ENCODE assay signal across 38 cellular contexts in genomic region chr11:44043157-44043556, GRCh38. TPM values are rescaled to one million over a fixed set of nuclear protein-coding genes. Genes with fewer than 3 reads are reported as not detected.
"Had no signal": no experiment of that assay in that cellular context is flagged by ENCODE, and none has a peak within 500 bp of the region (broad histone marks: within the 10 kb centered on the region; RNA-seq: fewer than 3 reads in every experiment).

No MANE protein-coding gene starts in this region.

- H3K4me2 ChIP-seq: KMS-11 had no signal

- H3K27ac ChIP-seq: KMS-11 had no signal

- H3K27me3 ChIP-seq: MG63 had no signal

- H3K36me3 ChIP-seq: MG63 had no signal

- H3K9ac ChIP-seq: KMS-11 had no signal

- H3K9me3 ChIP-seq: MG63 had no signal

- H3K4me3 ChIP-seq: MG63 had no signal

- DNase-seq: Karpas-422, Kasumi-1, KBM-7, KG1, MG63, MM.1S, MV-4-11, NCI-H1048, NCI-H1092, NCI-H1092 treated with DMSO at 0.1 percent for 48 hours, NCI-H1105, NCI-H1105 treated with DMSO at 0.1 percent for 48 hours, NCI-H1417, NCI-H1417 treated with DMSO at 0.1 percent for 48 hours, NCI-H1436, NCI-H1436 treated with DMSO at 0.1 percent for 48 hours, NCI-H146, NCI-H1694, NCI-H1694 treated with DMSO at 0.1 percent for 48 hours, NCI-H187, NCI-H187 treated with DMSO at 0.1 percent for 48 hours, NCI-H1930, NCI-H2029, NCI-H2081, NCI-H2081 treated with DMSO at 0.1 percent for 48 hours, NCI-H2107, NCI-H2171, NCI-H2171 treated with DMSO at 0.1 percent for 48 hours, NCI-H2227 treated with DMSO at 0.1 percent for 48 hours, NCI-H226, NCI-H345, NCI-H446, NCI-H446 treated with DMSO at 0.1 percent for 48 hours had no signal

RNA-seq across cellular contexts. Expression of gene ACCSL, which starts 4.6 kb away (rescaled TPM):
- total RNA-seq: LHCN-M2, M059J, MCF 10A, NCI-H460 had no signal
